ENCODE assay signal across 1 cellular context in genomic region chr1:167648978-167649752, GRCh38.
TF ChIP-seq lines count a peak whose summit lies in the region.

No MANE protein-coding gene starts in this region.

TF ChIP-seq in HepG2, 621 proteins besides CTCF, POLR2A, EP300 and RAD21 (continued from another document):
- TF ChIP-seq E2F2 (CRISPR knock-in tag; IDR thresholded peaks at IDR 0.05; ENCODE audit: borderline replicate concordance) (no peak), ZBTB14 (CRISPR knock-in tag; IDR thresholded peaks at IDR 0.05) (no peak), SUZ12 (IDR thresholded peaks at IDR 0.05; ENCODE audit: low read depth, low read length) (no peak), ZNF597 (CRISPR knock-in tag; IDR thresholded peaks at IDR 0.05) (no peak), ZNF121 (CRISPR knock-in tag; IDR thresholded peaks at IDR 0.05) (no peak), CHCHD3 (CRISPR knock-in tag; IDR thresholded peaks at IDR 0.05) (no peak), NCOA2 (CRISPR knock-in tag; IDR thresholded peaks at IDR 0.05) (no peak), ZMYM4 (CRISPR knock-in tag; IDR thresholded peaks at IDR 0.05) (no peak)
